ENCODE assay signal across 8 cellular contexts in genomic region chr11:34357646-34358257, GRCh38. TPM values are rescaled to one million over a fixed set of nuclear protein-coding genes. Genes with fewer than 3 reads are reported as not detected.
DNase-seq lines count a peak whose midpoint lies in the region; ATAC-seq lines count a peak whose summit lies in the region.

Gene ABTB2, minus strand, starts transcription at chr11:34358010.

- H3K4me1 ChIP-seq in CD8-positive, alpha-beta memory T cell (ENCODE audit: insufficient read depth, low read length) = peaks cover 8% of the 10 kb centered on the region

- peaks cover 0 to 4% (median 2%) of the 10 kb centered on the region in 3 donors for H3K36me3 Mint-ChIP-seq in CD8-positive, alpha-beta memory T cell
- no peaks in the 10 kb centered on the region for H3K36me3 Mint-ChIP-seq in activated CD4-positive, alpha-beta memory T cell treated with anti-CD3 and anti-CD28 coated beads, Interleukin-2, amount 10 ng/mL, durations not matched to agents 7 days and 5 days (ENCODE audit: low read depth)
- no peaks in the 10 kb centered on the region for H3K36me3 Mint-ChIP-seq in memory B cell

- peak within 1 kb of the TSS; percentile 83 for H3K4me3 ChIP-seq in CD8-positive, alpha-beta memory T cell (ENCODE audit: low read length)

- no peaks in the 10 kb centered on the region for H3K9me3 ChIP-seq in CD8-positive, alpha-beta memory T cell (ENCODE audit: low read length)

- CTCF ChIA-PET in CD8-positive, alpha-beta memory T cell (lab: Charles Lee) = interaction anchor here (0.6 to 6.3 kb wide), 20 partner anchors 10 to 580 kb away, joined by 3 to 113 read pairs (median 4); partner anchors contain the start of gene CAPRIN1
- CTCF ChIA-PET in activated CD4-positive, alpha-beta memory T cell treated with anti-CD3 and anti-CD28 coated beads, Interleukin-2, amount 10 ng/mL, durations not matched to agents 7 days and 5 days (lab: Charles Lee) = interaction anchor here (0.9 to 6.3 kb wide), 27 partner anchors 10 to 551 kb away, joined by 3 to 129 read pairs (median 4); partner anchors contain the start of genes CAT and NAT10

- no peaks in the 10 kb centered on the region for H3K36me3 ChIP-seq in CD8-positive, alpha-beta memory T cell (ENCODE audit: insufficient read depth, low read length)

- peak; percentile 95 to 97 (median 95) for DNase-seq in CD8-positive, alpha-beta memory T cell
- DNase-seq in HK-2 (ENCODE audit: unreplicated experiment) = peak; percentile 94
- peak; percentile 79 for DNase-seq in NCI-H82 treated with DMSO at 0.1 percent for 48 hours (lab: John Stamatoyannopoulos, UW; ENCODE audit: unreplicated experiment)
- DNase-seq in activated CD4-positive, alpha-beta memory T cell treated with anti-CD3 and anti-CD28 coated beads, Interleukin-2, amount 10 ng/mL, durations not matched to agents 7 days and 5 days = peak; percentile 98
- DNase-seq in effector CD4-positive, alpha-beta T cell = peak; percentile 95
- DNase-seq in memory B cell (ENCODE audit: low spot score in 2 of 2) = peak; percentile 89 to 96
- DNase-seq in stimulated activated CD8-positive, alpha-beta memory T cell treated with anti-CD3 and anti-CD28 coated beads, Interleukin-12 subunit alpha, Interleukin-12 subunit beta, amount 100 ng/mL, for 1 hour (ENCODE audit: low read depth) = peak; percentile 95

- peak within 1 kb of the TSS; percentile 38 for H3K27ac ChIP-seq in CD8-positive, alpha-beta memory T cell (ENCODE audit: low read depth, low read length)

- no peaks in the 10 kb centered on the region for H3K9me3 Mint-ChIP-seq in CD8-positive, alpha-beta memory T cell
- no peaks in the 10 kb centered on the region for H3K9me3 Mint-ChIP-seq in activated CD4-positive, alpha-beta memory T cell treated with anti-CD3 and anti-CD28 coated beads, Interleukin-2, amount 10 ng/mL, durations not matched to agents 7 days and 5 days
- H3K9me3 Mint-ChIP-seq in memory B cell = no peaks in the 10 kb centered on the region

- H3K27me3 Mint-ChIP-seq in CD8-positive, alpha-beta memory T cell = peaks cover 25 to 59% of the 10 kb centered on the region in 2 donors
- peaks cover 46% of the 10 kb centered on the region for H3K27me3 Mint-ChIP-seq in activated CD4-positive, alpha-beta memory T cell treated with anti-CD3 and anti-CD28 coated beads, Interleukin-2, amount 10 ng/mL, durations not matched to agents 7 days and 5 days
- peaks cover 23% of the 10 kb centered on the region for H3K27me3 Mint-ChIP-seq in memory B cell

- H3K27me3 ChIP-seq in CD8-positive, alpha-beta memory T cell (ENCODE audit: insufficient read depth, low read length, poor library complexity, severe bottlenecking) = peaks cover 16% of the 10 kb centered on the region

- peak; percentile 84 for ATAC-seq in GM19463 (IDR thresholded peaks at IDR 0.05; ENCODE audit: unreplicated experiment)
- peak; percentile 87 for ATAC-seq in memory B cell (ENCODE audit: low read depth)

- peak within 1 kb of the TSS; percentile 82 to 95 (median 90) for H3K4me3 Mint-ChIP-seq in CD8-positive, alpha-beta memory T cell
- peak within 1 kb of the TSS; percentile 74 for H3K4me3 Mint-ChIP-seq in activated CD4-positive, alpha-beta memory T cell treated with anti-CD3 and anti-CD28 coated beads, Interleukin-2, amount 10 ng/mL, durations not matched to agents 7 days and 5 days
- H3K4me3 Mint-ChIP-seq in memory B cell = peak within 1 kb of the TSS; percentile 88

- H3K4me1 Mint-ChIP-seq in CD8-positive, alpha-beta memory T cell = peaks cover 13 to 26% (median 23%) of the 10 kb centered on the region in 3 donors
- H3K4me1 Mint-ChIP-seq in activated CD4-positive, alpha-beta memory T cell treated with anti-CD3 and anti-CD28 coated beads, Interleukin-2, amount 10 ng/mL, durations not matched to agents 7 days and 5 days = peaks cover 29% of the 10 kb centered on the region
- peaks cover 17% of the 10 kb centered on the region for H3K4me1 Mint-ChIP-seq in memory B cell

- POLR2A ChIA-PET in CD8-positive, alpha-beta memory T cell (lab: Charles Lee) = interaction anchor here (1.0 to 1.7 kb wide), 5 partner anchors 107 to 361 kb away, joined by 4 to 8 read pairs (median 5); no protein-coding TSS in a partner anchor
- POLR2A ChIA-PET in activated CD4-positive, alpha-beta memory T cell treated with anti-CD3 and anti-CD28 coated beads, Interleukin-2, amount 10 ng/mL, durations not matched to agents 7 days and 5 days (lab: Charles Lee) = interaction anchor here (0.9 to 4.3 kb wide), 20 partner anchors 19 to 307 kb away, joined by 3 to 33 read pairs (median 6); partner anchors contain the start of genes CAPRIN1, CAT and NAT10

- H3K27ac Mint-ChIP-seq in CD8-positive, alpha-beta memory T cell = peak within 1 kb of the TSS; percentile 5 to 90 (median 82)
- H3K27ac Mint-ChIP-seq in activated CD4-positive, alpha-beta memory T cell treated with anti-CD3 and anti-CD28 coated beads, Interleukin-2, amount 10 ng/mL, durations not matched to agents 7 days and 5 days = peak within 1 kb of the TSS; percentile 74
- H3K27ac Mint-ChIP-seq in memory B cell = peak within 1 kb of the TSS; percentile 72

RNA-seq across cellular contexts. Expression of gene ABTB2, which starts in this region (rescaled TPM):
- 1 to 10 TPM; 5.4 to 5.5 TPM for total RNA-seq in CD8-positive, alpha-beta memory T cell
- polyA plus RNA-seq in CD8-positive, alpha-beta memory T cell = 0.05 TPM
- total RNA-seq in activated CD4-positive, alpha-beta memory T cell treated with anti-CD3 and anti-CD28 coated beads, Interleukin-2, amount 10 ng/mL, durations not matched to agents 7 days and 5 days = 1 to 10 TPM; 2.3 to 2.7 TPM

Comparison
In these comparisons a context has a peak if more than half of its experiments do, and no peak if none do; other contexts are left out.
1. Peak in every context shown above with its lines: DNase-seq, ATAC-seq, H3K4me3 ChIP-seq and H3K27ac ChIP-seq.